In the genomic region with DNA sequence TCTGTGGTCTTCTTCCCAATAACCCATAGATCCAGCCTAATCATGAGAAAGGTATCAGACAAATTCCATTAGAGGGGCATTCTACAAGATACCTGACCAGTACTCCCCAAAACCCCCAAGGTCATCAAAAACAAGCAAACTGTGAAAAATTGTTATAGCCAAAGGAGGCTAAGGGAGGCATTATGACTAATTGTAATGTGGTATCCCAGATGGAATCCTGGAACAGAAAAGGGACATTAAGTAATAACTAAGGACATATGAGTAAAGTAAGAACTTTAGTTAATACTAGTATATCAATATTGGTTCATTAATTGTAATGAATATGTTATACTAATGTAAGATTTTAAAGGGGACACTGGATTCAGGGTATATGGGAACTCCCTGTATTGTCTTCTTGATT, we compare ENCODE assay signal across 23 cellular contexts. TPM values are rescaled to one million over a fixed set of nuclear protein-coding genes. Genes with fewer than 3 reads are reported as not detected.
A peak's percentile ranks its signal among the peaks of the same experiment; 100 is the strongest.
DNase-seq lines count a peak whose midpoint lies in the region; ATAC-seq and TF ChIP-seq lines count a peak whose summit lies in the region.
"Had no signal": no experiment of that assay in that cellular context is flagged by ENCODE, and none has a peak within 500 bp of the region (broad histone marks: within the 10 kb centered on the region; RNA-seq: fewer than 3 reads in every experiment).

No MANE protein-coding gene starts in this region.

- no peaks in the 10 kb centered on the region for H3K36me3 Mint-ChIP-seq in MCF 10A (ENCODE audit: insufficient read depth, unreplicated experiment)
- H3K36me3 Mint-ChIP-seq in CD8-positive, alpha-beta T cell = no peaks in the 10 kb centered on the region
- H3K36me3 Mint-ChIP-seq: CD14-positive monocyte; CD4-positive, alpha-beta memory T cell had no signal

- no peak overlapping the region for H2BK12ac ChIP-seq in mesenchymal stem cell (ENCODE audit: low read length in 2 of 2)

- CTCF ChIA-PET in MCF 10A (lab: Yijun Ruan, JAX) = interaction anchor here (1.2 to 1.5 kb wide), 2 partner anchors 46 to 57 kb away, joined by 7 read pairs; no protein-coding TSS in a partner anchor
- CTCF ChIA-PET in CD8-positive, alpha-beta T cell (lab: Charles Lee) = interaction anchor here (1.2 to 1.3 kb wide), 2 partner anchors 46 to 56 kb away, joined by 3 to 4 read pairs; no protein-coding TSS in a partner anchor

- H3K27ac Mint-ChIP-seq in MCF 10A (ENCODE audit: low read depth, unreplicated experiment) = peak overlapping the region; percentile 29
- no peak overlapping the region for H3K27ac Mint-ChIP-seq in CD8-positive, alpha-beta T cell
- H3K27ac Mint-ChIP-seq: CD14-positive monocyte, HFFc6 had no signal

- H3K4me3 ChIP-seq in breast epithelium = no peak overlapping the region
- peak overlapping the region in 1 of 2 experiments; percentile 0 for H3K4me3 ChIP-seq in mesenchymal stem cell (ENCODE audit: insufficient read depth in 1 of 2, low read depth in 1 of 2, low read length in 2 of 2)
- H3K4me3 ChIP-seq in CD8-positive, alpha-beta T cell (ENCODE audit: low read depth, low read length) = no peak overlapping the region
- H3K4me3 ChIP-seq in H7 (ENCODE audit: insufficient read depth, low read depth, low read length) = no peak overlapping the region
- H3K4me3 ChIP-seq: BLaER1 had no signal

- H3K27me3 Mint-ChIP-seq in MCF 10A (ENCODE audit: insufficient read depth, unreplicated experiment) = no peaks in the 10 kb centered on the region
- H3K27me3 Mint-ChIP-seq in CD8-positive, alpha-beta T cell (ENCODE audit: low read depth) = peaks cover 3% of the 10 kb centered on the region

- H3K4ac ChIP-seq in mesenchymal stem cell (ENCODE audit: low read depth in 1 of 2, low read length in 2 of 2) = no peak overlapping the region

- TF ChIP-seq POLR2A in breast epithelium (IDR thresholded peaks at IDR 0.05) = no peak

- H3K4me2 ChIP-seq in mesenchymal stem cell (ENCODE audit: low read length, poor library complexity, severe bottlenecking) = no peak overlapping the region
- H3K4me2 ChIP-seq: BLaER1 had no signal

- peak overlapping the region; percentile 42 for H3K9ac ChIP-seq in mesenchymal stem cell (ENCODE audit: low read length)
- H3K9ac ChIP-seq: BLaER1 had no signal

- H3K79me1 ChIP-seq in mesenchymal stem cell (replicated peaks; ENCODE audit: low read length, poor library complexity, severe bottlenecking) = no peaks in the 10 kb centered on the region

- DNase-seq in MCF 10A (ENCODE audit: unreplicated experiment) (no peak), breast epithelium (ENCODE audit: low spot score in 2 of 2) (no peak), epithelial cell of prostate (ENCODE audit: low read depth, low spot score) (no peak), mesenchymal stem cell (no peak), cortex of kidney (lab: John Stamatoyannopoulos, UW) (no peak), H7 (no peak), KG1 (lab: John Stamatoyannopoulos, UW) (no peak)
- no peak for DNase-seq in CD8-positive, alpha-beta T cell
- DNase-seq: Calu3; CD4-positive, alpha-beta memory T cell; DMS 273 treated with DMSO at 0.1 percent for 48 hours; DMS53; DND-41; EL; HCEC 1CT; HFFc6 had no signal

- H4K8ac ChIP-seq in mesenchymal stem cell (ENCODE audit: low read length) = no peak overlapping the region

- no peak overlapping the region for H4K91ac ChIP-seq in mesenchymal stem cell (ENCODE audit: low read length)

- no peaks in the 10 kb centered on the region for H3K9me3 Mint-ChIP-seq in MCF 10A (ENCODE audit: unreplicated experiment)
- no peaks in the 10 kb centered on the region for H3K9me3 Mint-ChIP-seq in CD8-positive, alpha-beta T cell
- H3K9me3 Mint-ChIP-seq: CD14-positive monocyte; CD4-positive, alpha-beta memory T cell; HFFc6 had no signal

- no peaks in the 10 kb centered on the region for H3K36me3 ChIP-seq in breast epithelium
- no peaks in the 10 kb centered on the region for H3K36me3 ChIP-seq in mesenchymal stem cell (ENCODE audit: control insufficient read depth in 1 of 2, insufficient read depth in 2 of 2, low read depth in 1 of 2, low read length in 2 of 2)
- H3K36me3 ChIP-seq in CD8-positive, alpha-beta T cell (ENCODE audit: insufficient read depth, low read length) = no peaks in the 10 kb centered on the region
- H3K36me3 ChIP-seq in H7 (replicated peaks; ENCODE audit: control insufficient read depth, insufficient read depth, low read length) = no peaks in the 10 kb centered on the region
- H3K36me3 ChIP-seq: BLaER1 had no signal

- no peak for ATAC-seq in CD8-positive, alpha-beta T cell

- H2BK5ac ChIP-seq in mesenchymal stem cell (ENCODE audit: low read depth, low read length, poor library complexity, severe bottlenecking) = no peak overlapping the region

- no peaks in the 10 kb centered on the region for H3K9me3 ChIP-seq in breast epithelium
- H3K9me3 ChIP-seq in mesenchymal stem cell (ENCODE audit: control insufficient read depth, low read length) = no peaks in the 10 kb centered on the region
- H3K9me3 ChIP-seq in CD8-positive, alpha-beta T cell (ENCODE audit: low read length) = no peaks in the 10 kb centered on the region
- H3K9me3 ChIP-seq: BLaER1 had no signal

- no peak for TF ChIP-seq CTCF in MCF 10A (IDR thresholded peaks at IDR 0.05; ENCODE audit: unreplicated experiment)
- no peak for TF ChIP-seq CTCF in breast epithelium (IDR thresholded peaks at IDR 0.05)
- no peak for TF ChIP-seq CTCF in CD8-positive, alpha-beta T cell (IDR thresholded peaks at IDR 0.05)

- H3K18ac ChIP-seq in mesenchymal stem cell (ENCODE audit: low read depth in 1 of 2, low read length in 2 of 2) = no peak overlapping the region

- H3K27me3 ChIP-seq in breast epithelium (no peaks in the 10 kb centered on the region), mesenchymal stem cell (ENCODE audit: control insufficient read depth in 1 of 2, insufficient read depth in 1 of 2, low read length in 2 of 2) (no peaks in the 10 kb centered on the region), H7 (ENCODE audit: control insufficient read depth, insufficient read depth, low read length) (no peaks in the 10 kb centered on the region)
- no peaks in the 10 kb centered on the region for H3K27me3 ChIP-seq in CD8-positive, alpha-beta T cell (ENCODE audit: insufficient read depth, low read length)
- H3K27me3 ChIP-seq: BLaER1 had no signal

- no peak overlapping the region for H2AK5ac ChIP-seq in mesenchymal stem cell (ENCODE audit: low read length, severe bottlenecking)

- H3K4me1 Mint-ChIP-seq in MCF 10A (ENCODE audit: insufficient read depth, unreplicated experiment) = peaks cover 33% of the 10 kb centered on the region
- peaks cover 21% of the 10 kb centered on the region for H3K4me1 Mint-ChIP-seq in CD8-positive, alpha-beta T cell (ENCODE audit: low read depth)
- H3K4me1 Mint-ChIP-seq: CD14-positive monocyte had no signal

- H3K23ac ChIP-seq in mesenchymal stem cell (ENCODE audit: low read length in 2 of 2) = no peak overlapping the region

- H2BK15ac ChIP-seq in mesenchymal stem cell (ENCODE audit: low read depth, poor library complexity, severe bottlenecking) = no peak overlapping the region

- H3K27ac ChIP-seq in breast epithelium (no peak overlapping the region), epithelial cell of prostate (peak overlapping the region; percentile 77), mesenchymal stem cell (ENCODE audit: low read length, poor library complexity, severe bottlenecking) (no peak overlapping the region)
- H3K27ac ChIP-seq in CD8-positive, alpha-beta T cell (ENCODE audit: low read depth, low read length) = no peak overlapping the region
- H3K27ac ChIP-seq: 22Rv1, BLaER1, HL-60 had no signal

- no peak overlapping the region for H3K4me3 Mint-ChIP-seq in MCF 10A (ENCODE audit: unreplicated experiment)
- H3K4me3 Mint-ChIP-seq in CD8-positive, alpha-beta T cell = no peak overlapping the region
- H3K4me3 Mint-ChIP-seq: CD14-positive monocyte, HFFc6 had no signal

- POLR2A ChIA-PET in MCF 10A (lab: Yijun Ruan, JAX) = interaction anchor here (0.6 to 2.3 kb wide), 7 partner anchors 8 to 673 kb away, joined by 3 to 8 read pairs (median 5); no protein-coding TSS in a partner anchor
- POLR2A ChIA-PET in CD8-positive, alpha-beta T cell (lab: Charles Lee) = no interaction called here

- no TSS peak for BruUV-seq in MCF 10A (replicated peaks; lab: Mats Ljungman, UMichigan)

- no peaks in the 10 kb centered on the region for H3K4me1 ChIP-seq in breast epithelium
- peaks cover 1% of the 10 kb centered on the region for H3K4me1 ChIP-seq in mesenchymal stem cell (ENCODE audit: control insufficient read depth, insufficient read depth, low read depth, low read length)
- peaks cover 20% of the 10 kb centered on the region for H3K4me1 ChIP-seq in CD8-positive, alpha-beta T cell (ENCODE audit: insufficient read depth, low read length)
- H3K4me1 ChIP-seq: BLaER1 had no signal

- no peak overlapping the region for H2AFZ ChIP-seq in mesenchymal stem cell (ENCODE audit: low read depth, low read length)

- intact Hi-C loops in MCF 10A (cut with micrococcal nuclease) (loop anchor here (2.0 to 5.0 kb wide), 3 partner anchors 44 to 64 kb away; no protein-coding TSS in a partner anchor), breast epithelium (cut with DNase I; ENCODE audit: low total_unique reads) (no loop called here)
- intact Hi-C loops in CD8-positive, alpha-beta T cell (cut with DNase I, micrococcal nuclease) = loop anchor here in 1 of 2 experiments (1.0 kb wide), 1 partner anchor 40 kb away; no protein-coding TSS in a partner anchor

- no peak overlapping the region for H3K14ac ChIP-seq in mesenchymal stem cell (ENCODE audit: low read length in 2 of 2)

- H2BK120ac ChIP-seq in mesenchymal stem cell (ENCODE audit: low read depth, low read length) = no peak overlapping the region

RNA-seq across cellular contexts. Expression of a gene that starts 20.4 kb away (rescaled TPM):
- not detected in 2 replicates for total RNA-seq in MCF 10A (2022)
- 1 to 10 TPM in 2 of 3 donors, under 1 TPM in 1; 0.16 to 2.0 (median 1.5) TPM for total RNA-seq in breast epithelium
- polyA plus RNA-seq in mesenchymal stem cell (2013, experiment 1 of 2) = not detected
- polyA plus RNA-seq in mesenchymal stem cell (2013, experiment 2 of 2) = not detected
- total RNA-seq in CD8-positive, alpha-beta T cell = not detected
- total RNA-seq in H7 (2014; rRNA removed; shearing (Covaris generic)) = 0.07 and 0.31 TPM in 2 replicates
- total RNA-seq: A673; CD4-positive, alpha-beta memory T cell; G401; HFFc6 had no signal
- polyA plus RNA-seq: AG04450, CD14-positive monocyte had no signal
